20 cellular contexts compared by ENCODE assay signal in the genomic region with DNA sequence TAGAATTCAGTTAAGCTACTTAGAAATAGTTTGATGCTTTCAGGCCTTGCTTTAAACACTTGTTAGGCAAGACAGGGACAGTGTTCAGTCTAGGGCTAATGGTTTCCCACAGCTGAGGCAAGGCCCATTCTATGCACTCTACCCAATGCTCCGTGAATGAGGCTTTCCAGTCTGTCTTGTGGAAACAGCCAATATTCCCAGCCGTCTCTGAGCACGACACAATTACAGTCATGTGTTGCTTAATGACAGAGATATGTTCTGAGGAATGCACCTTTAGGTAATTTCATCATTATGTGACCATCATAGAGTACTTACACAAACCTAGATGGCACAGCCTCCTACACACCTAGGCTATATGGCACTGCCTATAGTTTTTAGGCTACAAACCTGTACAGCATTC.
"Had no signal": no experiment of that assay in that cellular context is flagged by ENCODE, and none has a peak within 500 bp of the region (broad histone marks: within the 10 kb centered on the region; RNA-seq: fewer than 3 reads in every experiment).

No MANE protein-coding gene starts in this region.

- H3K4me1 ChIP-seq: Peyer's patch, SJSA1 had no signal

- H3K27ac ChIP-seq: Peyer's patch, SJSA1 had no signal

- H3K36me3 ChIP-seq: Peyer's patch had no signal

- H3K27me3 ChIP-seq: Peyer's patch, SJSA1 had no signal

- H3K9me3 ChIP-seq: Peyer's patch, SJSA1 had no signal

- DNase-seq: activated CD4-positive, alpha-beta T cell treated with anti-CD3 and anti-CD28 coated beads for 4 hours; activated CD8-positive, alpha-beta T cell treated with anti-CD3 and anti-CD28 coated beads, Interleukin-2, amount 10 ng/mL, durations not matched to agents 7 days and 5 days; activated effector memory CD4-positive, alpha-beta T cell treated with Interleukin-2 at 50 U/mL for 16 hours; activated naive CD4-positive, alpha-beta T cell; activated T-cell treated with anti-CD3 and anti-CD28 coated beads, Interleukin-2, amount 50 U/mL, for 24 hours; aorta; central memory CD4-positive, alpha-beta T cell; Kasumi-1; KBM-7; NCI-H1092; NCI-H1417; NCI-H1930; NCI-H345; NCI-H510A; NCI-H526 treated with DMSO at 0.1 percent for 48 hours; NCI-H82; NK-92 treated with Interleukin-12 subunit alpha and Interleukin-12 subunit beta, amount 100 ng/mL, for 24 hours; Peyer's patch; SHP77 had no signal

- H3K4me3 ChIP-seq: Peyer's patch, SJSA1 had no signal
